Comparison of ENCODE assay signal across 4 cellular contexts in the genomic region with DNA sequence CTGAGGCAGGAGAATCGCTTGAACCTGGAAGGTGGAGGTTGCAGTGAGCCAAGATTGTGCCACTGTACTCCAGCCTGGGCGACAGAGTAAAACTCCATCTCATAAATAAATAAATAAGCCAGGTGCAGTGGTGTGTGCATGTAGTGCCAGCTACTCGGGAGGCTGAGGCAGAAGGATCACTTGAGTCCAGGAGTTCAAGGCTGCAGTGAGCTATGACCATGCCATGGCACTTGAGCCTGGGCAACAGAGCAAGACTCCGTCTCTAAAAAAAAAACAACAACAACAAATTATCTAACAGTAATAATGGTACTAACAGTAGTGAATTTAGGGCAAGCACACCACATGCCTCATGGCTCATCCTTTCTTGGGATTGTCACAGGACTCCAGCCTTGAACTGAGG. TPM values are rescaled to one million over a fixed set of nuclear protein-coding genes. Genes with fewer than 3 reads are reported as not detected.
"Had no signal": no experiment of that assay in that cellular context is flagged by ENCODE, and none has a peak within 500 bp of the region (broad histone marks: within the 10 kb centered on the region; RNA-seq: fewer than 3 reads in every experiment).

No MANE protein-coding gene starts in this region.

RNA-seq across cellular contexts. Expression of a gene that starts 41.3 kb away (rescaled TPM):
- total RNA-seq: HepG2, HT-29, IMR-90 had no signal
- polyA plus RNA-seq: IgD-negative memory B cell, IMR-90 had no signal
